ENCODE assay signal across 20 cellular contexts in the genomic region with DNA sequence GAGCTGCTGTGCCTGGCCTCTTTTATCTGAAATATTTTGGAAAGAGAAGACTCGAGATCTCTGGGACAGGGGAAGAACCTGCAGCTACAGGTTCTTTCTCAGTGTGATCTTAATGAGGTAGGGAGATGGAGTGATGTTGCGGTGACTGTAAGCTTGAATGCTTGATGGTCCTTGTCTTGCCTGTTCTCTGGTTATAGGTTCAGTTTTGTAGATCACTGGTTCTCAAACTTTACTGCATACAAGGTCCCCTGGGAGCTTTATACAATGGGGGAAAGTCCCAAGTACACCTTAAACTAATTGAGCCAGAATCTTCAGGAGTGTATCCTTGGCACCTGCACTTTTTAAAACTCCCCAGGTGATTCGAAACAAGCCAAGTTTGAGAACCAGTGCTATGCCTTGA.
DNase-seq lines count a peak whose midpoint lies in the region; ATAC-seq, FAIRE-seq and TF ChIP-seq lines count a peak whose summit lies in the region.
"Had no signal": no experiment of that assay in that cellular context is flagged by ENCODE, and none has a peak within 500 bp of the region (broad histone marks: within the 10 kb centered on the region; RNA-seq: fewer than 3 reads in every experiment).

No MANE protein-coding gene starts in this region.

- no peak overlapping the region for H2AFZ ChIP-seq in GM23338
- H2AFZ ChIP-seq: hepatocyte had no signal

- ATAC-seq in GM19372 (IDR thresholded peaks at IDR 0.05; ENCODE audit: low read depth, unreplicated experiment), result peak; percentile 36
- peak; percentile 47 for ATAC-seq in HG03095 (IDR thresholded peaks at IDR 0.05; ENCODE audit: unreplicated experiment)
- no peak for ATAC-seq in GM23338
- ATAC-seq: right cardiac atrium; stimulated activated effector memory CD8-positive, alpha-beta T cell treated with anti-CD3 and anti-CD28 coated beads, Interleukin-12 subunit alpha, Interleukin-12 subunit beta, amount 100 ng/mL, for 72 hours had no signal

- no peaks in the 10 kb centered on the region for H3K27me3 ChIP-seq in GM23338 (ENCODE audit: insufficient read depth)
- H3K27me3 ChIP-seq: hepatocyte had no signal

- no peak overlapping the region for H3K4me3 ChIP-seq in GM23338
- H3K4me3 ChIP-seq: hepatocyte, left ventricle myocardium inferior had no signal

- no peaks in the 10 kb centered on the region for H3K36me3 ChIP-seq in GM23338 (ENCODE audit: insufficient read depth)
- H3K36me3 ChIP-seq: left ventricle myocardium inferior had no signal

- no peaks in the 10 kb centered on the region for H3F3A ChIP-seq in GM23338 (replicated peaks; ENCODE audit: low read depth)

- intact Hi-C loops in activated T-helper 1 cell treated with anti-CD3 and anti-CD28 coated beads, Interleukin-12 subunit alpha, Interleukin-12 subunit beta, Interleukin-2, Interleukin-4 antibody, amounts not matched to agents 30 ng/mL and 10 ng/mL and 1 ng/mL, durations not matched to agents 14 hours and 24 hours and 36 hours (cut with micrococcal nuclease), result no loop called here

- peak; percentile 80 for FAIRE-seq in GM12891 (lab: Jason Lieb, UNC)
- FAIRE-seq: colon had no signal

- H3K27me3 Mint-ChIP-seq in immature natural killer cell (ENCODE audit: low read depth in 3 of 3) (peaks cover 0 to 2% (median 0%) of the 10 kb centered on the region in 3 donors), GM23338 (ENCODE audit: insufficient read depth, low read depth, poor library complexity) (peaks cover 5% of the 10 kb centered on the region)
- peaks cover 5% of the 10 kb centered on the region for H3K27me3 Mint-ChIP-seq in activated T-helper 1 cell treated with anti-CD3 and anti-CD28 coated beads, Interleukin-12 subunit alpha, Interleukin-12 subunit beta, Interleukin-2, Interleukin-4 antibody, amounts not matched to agents 30 ng/mL and 10 ng/mL and 1 ng/mL, durations not matched to agents 14 hours and 24 hours and 36 hours (ENCODE audit: insufficient read depth)

- H3K4me1 Mint-ChIP-seq in immature natural killer cell, result peaks cover 4 to 16% of the 10 kb centered on the region in 2 donors
- peaks cover 12% of the 10 kb centered on the region for H3K4me1 Mint-ChIP-seq in activated T-helper 1 cell treated with anti-CD3 and anti-CD28 coated beads, Interleukin-12 subunit alpha, Interleukin-12 subunit beta, Interleukin-2, Interleukin-4 antibody, amounts not matched to agents 30 ng/mL and 10 ng/mL and 1 ng/mL, durations not matched to agents 14 hours and 24 hours and 36 hours (ENCODE audit: low read depth)
- no peaks in the 10 kb centered on the region for H3K4me1 Mint-ChIP-seq in GM23338

- no peak for TF ChIP-seq POLR2A in GM12891 (IDR thresholded peaks at IDR 0.05; ENCODE audit: low read depth, low read length)

- H3K4me2 ChIP-seq in GM23338, result no peak overlapping the region
- H3K4me2 ChIP-seq: hepatocyte had no signal

- H3K27ac ChIP-seq in GM23338 (ENCODE audit: low read depth), result no peak overlapping the region
- H3K27ac ChIP-seq: hepatocyte, left ventricle myocardium inferior had no signal

- TF ChIP-seq CTCF in GM23338 (conservative IDR thresholded peaks at IDR 0.05; ENCODE audit: low read depth in 2 of 2), result no peak

- no peaks in the 10 kb centered on the region for H4K20me1 ChIP-seq in GM23338 (replicated peaks; ENCODE audit: insufficient read depth)

- peaks cover 15% of the 10 kb centered on the region; the same call in 1 of the 2 replicates for H3K9me2 ChIP-seq in GM23338 (ENCODE audit: insufficient read depth)

- H3K36me3 Mint-ChIP-seq in immature natural killer cell, result no peaks in the 10 kb centered on the region
- H3K36me3 Mint-ChIP-seq in activated T-helper 1 cell treated with anti-CD3 and anti-CD28 coated beads, Interleukin-12 subunit alpha, Interleukin-12 subunit beta, Interleukin-2, Interleukin-4 antibody, amounts not matched to agents 30 ng/mL and 10 ng/mL and 1 ng/mL, durations not matched to agents 14 hours and 24 hours and 36 hours (ENCODE audit: low read depth), result no peaks in the 10 kb centered on the region
- no peaks in the 10 kb centered on the region for H3K36me3 Mint-ChIP-seq in GM23338 (ENCODE audit: low read depth)
- H3K36me3 Mint-ChIP-seq: stimulated activated effector memory CD8-positive, alpha-beta T cell treated with anti-CD3 and anti-CD28 coated beads, Interleukin-12 subunit alpha, Interleukin-12 subunit beta, amount 100 ng/mL, for 72 hours had no signal

- H3K9me3 Mint-ChIP-seq in immature natural killer cell, result peaks cover 0 to 2% (median 0%) of the 10 kb centered on the region in 6 donors
- H3K9me3 Mint-ChIP-seq in activated T-helper 1 cell treated with anti-CD3 and anti-CD28 coated beads, Interleukin-12 subunit alpha, Interleukin-12 subunit beta, Interleukin-2, Interleukin-4 antibody, amounts not matched to agents 30 ng/mL and 10 ng/mL and 1 ng/mL, durations not matched to agents 14 hours and 24 hours and 36 hours, result no peaks in the 10 kb centered on the region
- no peaks in the 10 kb centered on the region; the same call in 2 of the 3 replicates for H3K9me3 Mint-ChIP-seq in GM23338
- H3K9me3 Mint-ChIP-seq: stimulated activated effector memory CD8-positive, alpha-beta T cell treated with anti-CD3 and anti-CD28 coated beads, Interleukin-12 subunit alpha, Interleukin-12 subunit beta, amount 100 ng/mL, for 72 hours; T-helper 1 cell treated with Interleukin-12 subunit alpha and Interleukin-12 subunit beta and Interleukin-4 antibody, amounts not matched to agents 30 μg/mL and 1 μg/mL, for 36 hours had no signal

- H3K27ac Mint-ChIP-seq in immature natural killer cell, result peak overlapping the region in 4 of 6 donors; percentile 11 to 46 (median 22)
- H3K27ac Mint-ChIP-seq in activated T-helper 1 cell treated with anti-CD3 and anti-CD28 coated beads, Interleukin-12 subunit alpha, Interleukin-12 subunit beta, Interleukin-2, Interleukin-4 antibody, amounts not matched to agents 30 ng/mL and 10 ng/mL and 1 ng/mL, durations not matched to agents 14 hours and 24 hours and 36 hours, result no peak overlapping the region
- no peak overlapping the region for H3K27ac Mint-ChIP-seq in GM23338
- H3K27ac Mint-ChIP-seq: stimulated activated effector memory CD8-positive, alpha-beta T cell treated with anti-CD3 and anti-CD28 coated beads, Interleukin-12 subunit alpha, Interleukin-12 subunit beta, amount 100 ng/mL, for 72 hours; T-helper 1 cell treated with Interleukin-12 subunit alpha and Interleukin-12 subunit beta and Interleukin-4 antibody, amounts not matched to agents 30 μg/mL and 1 μg/mL, for 36 hours had no signal

- H3K4me3 Mint-ChIP-seq in immature natural killer cell (no peak overlapping the region), GM23338 (no peak overlapping the region)
- no peak overlapping the region for H3K4me3 Mint-ChIP-seq in activated T-helper 1 cell treated with anti-CD3 and anti-CD28 coated beads, Interleukin-12 subunit alpha, Interleukin-12 subunit beta, Interleukin-2, Interleukin-4 antibody, amounts not matched to agents 30 ng/mL and 10 ng/mL and 1 ng/mL, durations not matched to agents 14 hours and 24 hours and 36 hours
- H3K4me3 Mint-ChIP-seq: stimulated activated effector memory CD8-positive, alpha-beta T cell treated with anti-CD3 and anti-CD28 coated beads, Interleukin-12 subunit alpha, Interleukin-12 subunit beta, amount 100 ng/mL, for 72 hours; T-helper 1 cell treated with Interleukin-12 subunit alpha and Interleukin-12 subunit beta and Interleukin-4 antibody, amounts not matched to agents 30 μg/mL and 1 μg/mL, for 36 hours had no signal

- DNase-seq in GM12891 (ENCODE audit: insufficient read length, low spot score) (no peak), immature natural killer cell (no peak), NCI-H526 (lab: John Stamatoyannopoulos, UW) (no peak), SHP77 treated with DMSO at 0.1 percent for 48 hours (lab: John Stamatoyannopoulos, UW) (no peak), GM23338 (ENCODE audit: low spot score) (no peak)
- no peak for DNase-seq in activated T-helper 1 cell treated with anti-CD3 and anti-CD28 coated beads, Interleukin-12 subunit alpha, Interleukin-12 subunit beta, Interleukin-2, Interleukin-4 antibody, amounts not matched to agents 30 ng/mL and 10 ng/mL and 1 ng/mL, durations not matched to agents 14 hours and 24 hours and 36 hours (ENCODE audit: low spot score)
- DNase-seq: activated T-cell treated with anti-CD3 and anti-CD28 coated beads for 4 hours; DND-41; erythroblast; left ventricle myocardium inferior; NCI-H1105 treated with DMSO at 0.1 percent for 48 hours; NCI-H446 treated with DMSO at 0.1 percent for 48 hours; right cardiac atrium; stimulated activated CD4-positive, alpha-beta T cell treated with anti-CD3 and anti-CD28 coated beads, Interleukin-4, amount 100 ng/mL, for 1 hour had no signal

- no peaks in the 10 kb centered on the region for H3K79me2 ChIP-seq in GM23338 (replicated peaks; ENCODE audit: insufficient read depth)
- H3K79me2 ChIP-seq: hepatocyte had no signal

- no peaks in the 10 kb centered on the region for H3K4me1 ChIP-seq in GM23338 (ENCODE audit: insufficient read depth)

TF ChIP-seq in GM12891, 5 proteins besides CTCF, POLR2A, EP300 and RAD21:
- TF ChIP-seq SPI1 (IDR thresholded peaks at IDR 0.05; ENCODE audit: low read depth, low read length) (no peak), PAX5 (IDR thresholded peaks at IDR 0.05; ENCODE audit: insufficient read depth, low read length, severe bottlenecking) (no peak), POLR2AphosphoS5 (IDR thresholded peaks at IDR 0.05; ENCODE audit: low read depth, low read length) (no peak)

TF ChIP-seq in GM23338, 12 proteins besides CTCF, POLR2A, EP300 and RAD21 (continues in another document):
- TF ChIP-seq JUNB (IDR thresholded peaks at IDR 0.05; ENCODE audit: unreplicated experiment), result no peak
- TF ChIP-seq EZH2phosphoT487 (IDR thresholded peaks at IDR 0.05; ENCODE audit: unreplicated experiment), result no peak
- TF ChIP-seq STAT1 (IDR thresholded peaks at IDR 0.05; ENCODE audit: unreplicated experiment), result no peak

Comparison
In these comparisons a context has a peak if more than half of its experiments do, and no peak if none do; other contexts are left out.
1. H3K27ac Mint-ChIP-seq: peak in immature natural killer cell (4 of 6); none in activated T-helper 1 cell treated with anti-CD3 and anti-CD28 coated beads, Interleukin-12 subunit alpha, Interleukin-12 subunit beta, Interleukin-2, Interleukin-4 antibody, amounts not matched to agents 30 ng/mL and 10 ng/mL and 1 ng/mL, durations not matched to agents 14 hours and 24 hours and 36 hours (single experiment) and GM23338 (single experiment).